In the genomic region with DNA sequence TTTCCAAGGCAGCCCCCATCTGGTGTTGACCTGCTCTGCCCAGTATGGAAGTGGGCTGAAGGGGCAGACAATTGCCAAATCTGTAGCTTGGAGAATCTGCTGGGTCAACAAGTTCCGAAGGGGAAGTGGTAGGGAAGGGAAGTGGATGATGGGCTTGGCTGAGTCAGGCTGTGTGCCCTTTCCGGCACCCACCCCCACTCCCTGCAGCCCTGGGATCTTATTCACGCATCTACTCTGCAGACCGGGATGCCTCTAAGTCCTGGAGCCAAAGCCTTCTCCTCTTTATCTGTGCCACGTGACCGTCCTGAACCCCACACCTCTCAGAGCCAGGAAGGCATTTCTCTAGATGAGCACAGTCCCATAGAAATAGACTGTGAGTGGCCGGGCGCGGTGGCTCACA, we compare ENCODE assay signal across 11 cellular contexts. TPM values are rescaled to one million over a fixed set of nuclear protein-coding genes. Genes with fewer than 3 reads are reported as not detected.
DNase-seq lines count a peak whose midpoint lies in the region; ATAC-seq and TF ChIP-seq lines count a peak whose summit lies in the region.
"Had no signal": no experiment of that assay in that cellular context is flagged by ENCODE, and none has a peak within 500 bp of the region (broad histone marks: within the 10 kb centered on the region; RNA-seq: fewer than 3 reads in every experiment).

No MANE protein-coding gene starts in this region.

- H3K9me3 Mint-ChIP-seq in activated T-cell treated with anti-CD3 and anti-CD28 coated beads, Interleukin-2, amount 50 U/mL, for 24 hours, result no peaks in the 10 kb centered on the region
- no peaks in the 10 kb centered on the region for H3K9me3 Mint-ChIP-seq in activated CD8-positive, alpha-beta T cell treated with anti-CD3 and anti-CD28 coated beads, Interleukin-2, amount 10 ng/mL, durations not matched to agents 7 days and 5 days (ENCODE audit: insufficient read depth)
- H3K9me3 Mint-ChIP-seq: nephron had no signal

- CTCF ChIA-PET in activated CD8-positive, alpha-beta T cell treated with anti-CD3 and anti-CD28 coated beads, Interleukin-2, amount 10 ng/mL, durations not matched to agents 7 days and 5 days (lab: Charles Lee), result no interaction called here

- peaks cover 47% of the 10 kb centered on the region for H3K27me3 Mint-ChIP-seq in activated T-cell treated with anti-CD3 and anti-CD28 coated beads, Interleukin-2, amount 50 U/mL, for 24 hours
- H3K27me3 Mint-ChIP-seq in activated CD8-positive, alpha-beta T cell treated with anti-CD3 and anti-CD28 coated beads, Interleukin-2, amount 10 ng/mL, durations not matched to agents 7 days and 5 days (ENCODE audit: low read depth), result peaks cover 8% of the 10 kb centered on the region

- no peaks in the 10 kb centered on the region for H3K4me1 ChIP-seq in right atrium auricular region

- H3K4me3 Mint-ChIP-seq in activated T-cell treated with anti-CD3 and anti-CD28 coated beads, Interleukin-2, amount 50 U/mL, for 24 hours, result no peak overlapping the region
- H3K4me3 Mint-ChIP-seq in activated CD8-positive, alpha-beta T cell treated with anti-CD3 and anti-CD28 coated beads, Interleukin-2, amount 10 ng/mL, durations not matched to agents 7 days and 5 days, result no peak overlapping the region
- H3K4me3 Mint-ChIP-seq: nephron had no signal

- no peaks in the 10 kb centered on the region for H3K4me1 Mint-ChIP-seq in activated T-cell treated with anti-CD3 and anti-CD28 coated beads, Interleukin-2, amount 50 U/mL, for 24 hours (ENCODE audit: low read depth)
- peaks cover 2% of the 10 kb centered on the region for H3K4me1 Mint-ChIP-seq in activated CD8-positive, alpha-beta T cell treated with anti-CD3 and anti-CD28 coated beads, Interleukin-2, amount 10 ng/mL, durations not matched to agents 7 days and 5 days (ENCODE audit: low read depth)
- H3K4me1 Mint-ChIP-seq: nephron had no signal

- intact Hi-C loops in Right ventricle myocardium inferior (cut with DNase I), result no loop called here

- H3K4me3 ChIP-seq in right atrium auricular region, result no peak overlapping the region

- no peaks in the 10 kb centered on the region for H3K36me3 ChIP-seq in right atrium auricular region

- no peaks in the 10 kb centered on the region for H3K36me3 Mint-ChIP-seq in activated T-cell treated with anti-CD3 and anti-CD28 coated beads, Interleukin-2, amount 50 U/mL, for 24 hours (ENCODE audit: low read depth)
- no peaks in the 10 kb centered on the region for H3K36me3 Mint-ChIP-seq in activated CD8-positive, alpha-beta T cell treated with anti-CD3 and anti-CD28 coated beads, Interleukin-2, amount 10 ng/mL, durations not matched to agents 7 days and 5 days (ENCODE audit: low read depth)

- POLR2A ChIA-PET in activated CD8-positive, alpha-beta T cell treated with anti-CD3 and anti-CD28 coated beads, Interleukin-2, amount 10 ng/mL, durations not matched to agents 7 days and 5 days (lab: Charles Lee), result no interaction called here

- peak; percentile 89 for ATAC-seq in Right ventricle myocardium inferior
- ATAC-seq in GM18861 (IDR thresholded peaks at IDR 0.05; ENCODE audit: unreplicated experiment), result no peak
- ATAC-seq in activated CD8-positive, alpha-beta T cell treated with anti-CD3 and anti-CD28 coated beads, Interleukin-2, amount 10 ng/mL, durations not matched to agents 7 days and 5 days, result no peak

- H3K27ac Mint-ChIP-seq in activated T-cell treated with anti-CD3 and anti-CD28 coated beads, Interleukin-2, amount 50 U/mL, for 24 hours, result no peak overlapping the region
- H3K27ac Mint-ChIP-seq in activated CD8-positive, alpha-beta T cell treated with anti-CD3 and anti-CD28 coated beads, Interleukin-2, amount 10 ng/mL, durations not matched to agents 7 days and 5 days, result no peak overlapping the region
- H3K27ac Mint-ChIP-seq: nephron had no signal

- H3K27ac ChIP-seq in right atrium auricular region, result no peak overlapping the region

- H3K9me3 ChIP-seq in right atrium auricular region, result no peaks in the 10 kb centered on the region

- no peaks in the 10 kb centered on the region for H3K27me3 ChIP-seq in right atrium auricular region

- DNase-seq in Right ventricle myocardium inferior (ENCODE audit: missing footprints), result peak; percentile 79
- DNase-seq in right atrium auricular region (ENCODE audit: low spot score), result no peak
- peak; percentile 40 for DNase-seq in dermis blood vessel endothelial cell
- peak; percentile 14 to 69 for DNase-seq in lung microvascular endothelial cell (ENCODE audit: low read depth in 2 of 2)
- DNase-seq in DMS153 (lab: John Stamatoyannopoulos, UW), result no peak
- no peak for DNase-seq in activated T-cell treated with anti-CD3 and anti-CD28 coated beads, Interleukin-2, amount 50 U/mL, for 24 hours
- DNase-seq in activated CD8-positive, alpha-beta T cell treated with anti-CD3 and anti-CD28 coated beads, Interleukin-2, amount 10 ng/mL, durations not matched to agents 7 days and 5 days, result no peak
- DNase-seq: NCI-H187 treated with DMSO at 0.1 percent for 48 hours, T-helper 9 cell had no signal

- TF ChIP-seq CTCF in right atrium auricular region (IDR thresholded peaks at IDR 0.05), result no peak

RNA-seq across cellular contexts. Expression of a gene that starts 7.5 kb away (rescaled TPM):
- total RNA-seq in Right ventricle myocardium inferior (0.95 TPM), right atrium auricular region (1 to 10 TPM; 1.1 to 3.3 TPM), dermis blood vessel endothelial cell (under 0.01 and 0.05 TPM in 2 replicates), lung microvascular endothelial cell (under 0.01 TPM in 2 replicates)
- total RNA-seq in activated CD8-positive, alpha-beta T cell treated with anti-CD3 and anti-CD28 coated beads, Interleukin-2, amount 10 ng/mL, durations not matched to agents 7 days and 5 days, result under 1 TPM; 0.05 to 0.21 TPM

RNA-seq across cellular contexts. Expression of a gene that starts 14.8 kb away (rescaled TPM):
- total RNA-seq in Right ventricle myocardium inferior, result 5.0 TPM
- total RNA-seq in right atrium auricular region, result 10 to 100 TPM in 1 of 2 donors, 1 to 10 TPM in 1; 4.6 to 14.3 TPM
- total RNA-seq in dermis blood vessel endothelial cell, result not detected in 2 replicates
- total RNA-seq in lung microvascular endothelial cell, result not detected in 2 replicates
- 1 to 10 TPM; 1.0 to 1.8 TPM for total RNA-seq in activated CD8-positive, alpha-beta T cell treated with anti-CD3 and anti-CD28 coated beads, Interleukin-2, amount 10 ng/mL, durations not matched to agents 7 days and 5 days

RNA-seq across cellular contexts. Expression of a gene that starts 24.6 kb away (rescaled TPM):
- total RNA-seq in Right ventricle myocardium inferior, result 8.0 TPM
- total RNA-seq in right atrium auricular region, result 1 to 10 TPM; 5.1 to 8.2 TPM
- 10.9 and 12.2 TPM in 2 replicates for total RNA-seq in dermis blood vessel endothelial cell
- total RNA-seq in lung microvascular endothelial cell, result 4.1 and 5.2 TPM in 2 replicates
- total RNA-seq in activated CD8-positive, alpha-beta T cell treated with anti-CD3 and anti-CD28 coated beads, Interleukin-2, amount 10 ng/mL, durations not matched to agents 7 days and 5 days, result 10 to 100 TPM; 12.6 to 13.1 TPM

RNA-seq across cellular contexts. Expression of a gene that starts 49.8 kb away (rescaled TPM):
- 11.2 TPM for total RNA-seq in Right ventricle myocardium inferior
- total RNA-seq in right atrium auricular region, result 1 to 10 TPM; 1.9 to 7.0 TPM
- 1.1 and 1.5 TPM in 2 replicates for total RNA-seq in dermis blood vessel endothelial cell
- total RNA-seq in lung microvascular endothelial cell, result 0.65 and 1.2 TPM in 2 replicates
- total RNA-seq in activated CD8-positive, alpha-beta T cell treated with anti-CD3 and anti-CD28 coated beads, Interleukin-2, amount 10 ng/mL, durations not matched to agents 7 days and 5 days, result 10 to 100 TPM; 12.9 to 14.3 TPM

Comparison
In these comparisons a context has a peak if more than half of its experiments do, and no peak if none do; other contexts are left out.
1. DNase-seq: peak in Right ventricle myocardium inferior (single experiment), dermis blood vessel endothelial cell (single experiment) and lung microvascular endothelial cell (2 of 2); none in right atrium auricular region (single experiment), DMS153 (single experiment), activated T-cell treated with anti-CD3 and anti-CD28 coated beads, Interleukin-2, amount 50 U/mL, for 24 hours (single experiment) and activated CD8-positive, alpha-beta T cell treated with anti-CD3 and anti-CD28 coated beads, Interleukin-2, amount 10 ng/mL, durations not matched to agents 7 days and 5 days (single experiment).